ENCODE assay signal across 16 cellular contexts in genomic region chr19:17834350-17835181, GRCh38. TPM values are rescaled to one million over a fixed set of nuclear protein-coding genes. Genes with fewer than 3 reads are reported as not detected.
DNase-seq lines count a peak whose midpoint lies in the region; ATAC-seq and TF ChIP-seq lines count a peak whose summit lies in the region.
"Had no signal": no experiment of that assay in that cellular context is flagged by ENCODE, and none has a peak within 500 bp of the region (broad histone marks: within the 10 kb centered on the region; RNA-seq: fewer than 3 reads in every experiment).

No MANE protein-coding gene starts in this region.

- DNase-seq in activated CD8-positive, alpha-beta memory T cell treated with anti-CD3 and anti-CD28 coated beads, Interleukin-2, amount 10 ng/mL, durations not matched to agents 7 days and 5 days: peak; percentile 64
- DNase-seq in activated CD8-positive, alpha-beta memory T cell treated with anti-CD3 and anti-CD28 coated beads, Interleukin-2, amount 50 U/mL, for 4 hours: no peak
- DNase-seq in WTC11 (ENCODE audit: low spot score) (peak; percentile 52), neural progenitor cell (ENCODE audit: low spot score) (peak; percentile 58), SKM-1 (lab: John Stamatoyannopoulos, UW; ENCODE audit: unreplicated experiment) (no peak)
- DNase-seq: activated CD4-positive, alpha-beta T cell treated with anti-CD3 and anti-CD28 coated beads, Interleukin-2, amount 50 U/mL, for 4 hours; activated effector memory CD4-positive, alpha-beta T cell treated with Interleukin-2 at 50 U/mL for 16 hours; NCI-H2029 treated with DMSO at 0.1 percent for 48 hours; stimulated activated naive CD4-positive, alpha-beta T cell treated with Interleukin-2 at 50 U/mL for 16 hours; uterus had no signal

- no peak overlapping the region for H2AFZ ChIP-seq in neural progenitor cell (replicated peaks)

- H3K27me3 ChIP-seq in neural progenitor cell: peaks cover 29% of the 10 kb centered on the region
- H3K27me3 ChIP-seq: uterus had no signal

- H3K27ac Mint-ChIP-seq in activated CD8-positive, alpha-beta memory T cell treated with anti-CD3 and anti-CD28 coated beads, Interleukin-2, amount 10 ng/mL, durations not matched to agents 7 days and 5 days: no peak overlapping the region
- H3K27ac Mint-ChIP-seq in WTC11: no peak overlapping the region
- no peak overlapping the region for H3K27ac Mint-ChIP-seq in neural progenitor cell

- peak overlapping the region; percentile 7 for H3K4me2 ChIP-seq in neural progenitor cell

- POLR2A ChIA-PET in WTC11 (lab: Charles Lee): interaction anchor here (1.0 kb wide), 1 partner anchor 228 kb away, joined by 3 read pairs; no protein-coding TSS in a partner anchor

- H3K9me3 Mint-ChIP-seq in activated CD8-positive, alpha-beta memory T cell treated with anti-CD3 and anti-CD28 coated beads, Interleukin-2, amount 10 ng/mL, durations not matched to agents 7 days and 5 days (ENCODE audit: low read depth): peaks cover 3% of the 10 kb centered on the region
- H3K9me3 Mint-ChIP-seq in WTC11: no peaks in the 10 kb centered on the region
- H3K9me3 Mint-ChIP-seq in neural progenitor cell: no peaks in the 10 kb centered on the region

- CTCF ChIA-PET in activated CD8-positive, alpha-beta memory T cell treated with anti-CD3 and anti-CD28 coated beads, Interleukin-2, amount 10 ng/mL, durations not matched to agents 7 days and 5 days (lab: Charles Lee): interaction anchor here (1.2 kb wide), 1 partner anchor 13 kb away, joined by 3 read pairs; the partner anchor contains the start of gene INSL3
- CTCF ChIA-PET in WTC11 (lab: Charles Lee): interaction anchor here (0.6 to 2.1 kb wide), 11 partner anchors 15 to 114 kb away, joined by 3 to 27 read pairs (median 6); partner anchors contain the start of genes CCDC124, RPL18A and SLC5A5

- H3K79me2 ChIP-seq in neural progenitor cell (ENCODE audit: low read depth): no peaks in the 10 kb centered on the region

- peaks cover 33% of the 10 kb centered on the region for H3F3A ChIP-seq in neural progenitor cell (ENCODE audit: low read depth)

- H4K20me1 ChIP-seq in neural progenitor cell (ENCODE audit: low read depth): peaks cover 4% of the 10 kb centered on the region

- H3K4me3 ChIP-seq in GM12875 (ENCODE audit: low read depth, low read length) (no peak overlapping the region), neural progenitor cell (no peak overlapping the region)
- H3K4me3 ChIP-seq: gastroesophageal sphincter, uterus had no signal

- no peak overlapping the region for H3K4me3 Mint-ChIP-seq in activated CD8-positive, alpha-beta memory T cell treated with anti-CD3 and anti-CD28 coated beads, Interleukin-2, amount 10 ng/mL, durations not matched to agents 7 days and 5 days
- H3K4me3 Mint-ChIP-seq in WTC11 (no peak overlapping the region), neural progenitor cell (peak overlapping the region; percentile 2)

- peak; percentile 17 for ATAC-seq in activated CD8-positive, alpha-beta memory T cell treated with anti-CD3 and anti-CD28 coated beads, Interleukin-2, amount 10 ng/mL, durations not matched to agents 7 days and 5 days
- ATAC-seq in WTC11 (no peak), GM19452 (IDR thresholded peaks at IDR 0.05; ENCODE audit: unreplicated experiment) (no peak), GM19397 (IDR thresholded peaks at IDR 0.05; ENCODE audit: unreplicated experiment) (no peak)
- ATAC-seq: gastroesophageal sphincter had no signal

- 0 out of 2 replicates have a peak, but pooled peaks have one; percentile 19 for TF ChIP-seq CTCF in GM12875 (IDR thresholded peaks at IDR 0.05; ENCODE audit: borderline replicate concordance, insufficient read depth, low read depth, low read length)
- TF ChIP-seq CTCF in WTC11 (IDR thresholded peaks at IDR 0.05): no peak
- peak; percentile 42 for TF ChIP-seq CTCF in neural progenitor cell (IDR thresholded peaks at IDR 0.05)

- H3K27me3 Mint-ChIP-seq in activated CD8-positive, alpha-beta memory T cell treated with anti-CD3 and anti-CD28 coated beads, Interleukin-2, amount 10 ng/mL, durations not matched to agents 7 days and 5 days: no peaks in the 10 kb centered on the region
- H3K27me3 Mint-ChIP-seq in WTC11 (ENCODE audit: low read depth) (peaks cover 38% of the 10 kb centered on the region), neural progenitor cell (ENCODE audit: insufficient read depth, low read depth) (peaks cover 12% of the 10 kb centered on the region)

- peaks cover 70% of the 10 kb centered on the region for H3K36me3 Mint-ChIP-seq in activated CD8-positive, alpha-beta memory T cell treated with anti-CD3 and anti-CD28 coated beads, Interleukin-2, amount 10 ng/mL, durations not matched to agents 7 days and 5 days
- no peaks in the 10 kb centered on the region for H3K36me3 Mint-ChIP-seq in WTC11
- no peaks in the 10 kb centered on the region for H3K36me3 Mint-ChIP-seq in neural progenitor cell

- H3K9ac ChIP-seq in neural progenitor cell: no peak overlapping the region

- H3K27ac ChIP-seq in neural progenitor cell: no peak overlapping the region
- H3K27ac ChIP-seq: gastroesophageal sphincter, uterus had no signal

- H3K9me3 ChIP-seq in neural progenitor cell (ENCODE audit: low read depth): no peaks in the 10 kb centered on the region
- H3K9me3 ChIP-seq: gastroesophageal sphincter, uterus had no signal

- H3K36me3 ChIP-seq in neural progenitor cell: no peaks in the 10 kb centered on the region
- H3K36me3 ChIP-seq: gastroesophageal sphincter, uterus had no signal

- H3K4me1 ChIP-seq in neural progenitor cell: peaks cover 13% of the 10 kb centered on the region
- H3K4me1 ChIP-seq: uterus had no signal

- H3K4me1 Mint-ChIP-seq in activated CD8-positive, alpha-beta memory T cell treated with anti-CD3 and anti-CD28 coated beads, Interleukin-2, amount 10 ng/mL, durations not matched to agents 7 days and 5 days: peaks cover 18% of the 10 kb centered on the region
- H3K4me1 Mint-ChIP-seq in WTC11 (peaks cover 23% of the 10 kb centered on the region), neural progenitor cell (peaks cover 34% of the 10 kb centered on the region)

TF ChIP-seq in WTC11, 78 proteins besides CTCF, POLR2A, EP300 and RAD21:
- no peak for TF ChIP-seq FOXP4 (CRISPR knock-in tag; IDR thresholded peaks at IDR 0.05)
- no peak for TF ChIP-seq NR1H2 (CRISPR knock-in tag; IDR thresholded peaks at IDR 0.05)
- no peak for TF ChIP-seq TCF7 (CRISPR knock-in tag; IDR thresholded peaks at IDR 0.05; ENCODE audit: low read depth)
- no peak for TF ChIP-seq TEAD1 (CRISPR knock-in tag; IDR thresholded peaks at IDR 0.05)
- TF ChIP-seq, protein P1, sequence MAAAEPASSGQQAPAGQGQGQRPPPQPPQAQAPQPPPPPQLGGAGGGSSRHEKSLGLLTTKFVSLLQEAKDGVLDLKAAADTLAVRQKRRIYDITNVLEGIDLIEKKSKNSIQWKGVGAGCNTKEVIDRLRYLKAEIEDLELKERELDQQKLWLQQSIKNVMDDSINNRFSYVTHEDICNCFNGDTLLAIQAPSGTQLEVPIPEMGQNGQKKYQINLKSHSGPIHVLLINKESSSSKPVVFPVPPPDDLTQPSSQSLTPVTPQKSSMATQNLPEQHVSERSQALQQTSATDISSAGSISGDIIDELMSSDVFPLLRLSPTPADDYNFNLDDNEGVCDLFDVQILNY (CRISPR knock-in tag; IDR thresholded peaks at IDR 0.05): no peak

RNA-seq across cellular contexts. Expression of gene JAK3, which starts 13.2 kb away (rescaled TPM):
- 100 to 1,000 TPM; 137 to 146 TPM for total RNA-seq in activated CD8-positive, alpha-beta memory T cell treated with anti-CD3 and anti-CD28 coated beads, Interleukin-2, amount 10 ng/mL, durations not matched to agents 7 days and 5 days
- total RNA-seq in WTC11 (2021) (4.4 to 5.6 TPM (median 5.6 TPM) in 3 replicates), neural progenitor cell (ENCODE audit: low replicate concordance) (3.4 and 3.9 TPM in 2 replicates)

RNA-seq across cellular contexts. Expression of gene INSL3, which starts 13.2 kb away (rescaled TPM):
- total RNA-seq in activated CD8-positive, alpha-beta memory T cell treated with anti-CD3 and anti-CD28 coated beads, Interleukin-2, amount 10 ng/mL, durations not matched to agents 7 days and 5 days: 1 to 10 TPM; 1.7 to 2.2 TPM
- total RNA-seq in WTC11 (2021): 0.79 to 1.2 TPM (median 1.2 TPM) in 3 replicates
- 0.37 TPM in 1 of 2 replicates, not detected in the other for total RNA-seq in neural progenitor cell (ENCODE audit: low replicate concordance)
- total RNA-seq: gastroesophageal sphincter, skeletal muscle tissue, uterus had no signal

RNA-seq across cellular contexts. Expression of gene RPL18A, which starts 25.1 kb away (rescaled TPM):
- total RNA-seq in activated CD8-positive, alpha-beta memory T cell treated with anti-CD3 and anti-CD28 coated beads, Interleukin-2, amount 10 ng/mL, durations not matched to agents 7 days and 5 days: 1,000 to 10,000 TPM; 1,945 to 2,182 TPM
- total RNA-seq in WTC11 (2021) (2,950 to 3,448 TPM (median 3,445 TPM) in 3 replicates), neural progenitor cell (ENCODE audit: low replicate concordance) (975 and 1,520 TPM in 2 replicates)

RNA-seq across cellular contexts. Expression of gene SLC5A5, which starts 37.2 kb away (rescaled TPM):
- under 1 TPM; 0.59 to 0.73 TPM for total RNA-seq in activated CD8-positive, alpha-beta memory T cell treated with anti-CD3 and anti-CD28 coated beads, Interleukin-2, amount 10 ng/mL, durations not matched to agents 7 days and 5 days
- 2.5 TPM in 3 replicates for total RNA-seq in WTC11 (2021)
- total RNA-seq in neural progenitor cell (ENCODE audit: low replicate concordance): 0.37 and 0.51 TPM in 2 replicates
- total RNA-seq: skeletal muscle tissue, uterus had no signal

RNA-seq across cellular contexts. Expression of gene B3GNT3, which starts 39.6 kb away (rescaled TPM):
- not detected for total RNA-seq in activated CD8-positive, alpha-beta memory T cell treated with anti-CD3 and anti-CD28 coated beads, Interleukin-2, amount 10 ng/mL, durations not matched to agents 7 days and 5 days
- total RNA-seq in WTC11 (2021) (1.2 to 1.9 TPM (median 1.3 TPM) in 3 replicates), neural progenitor cell (ENCODE audit: low replicate concordance) (not detected in 2 replicates)
- total RNA-seq: skeletal muscle tissue; T-helper 2 cell treated with Interferon-gamma antibody and Interleukin-4, amounts not matched to agents 100 ng/mL and 5 ng/mL, for 36 hours had no signal

Comparison
In these comparisons a context has a peak if more than half of its experiments do, and no peak if none do; other contexts are left out.
1. DNase-seq: peak in activated CD8-positive, alpha-beta memory T cell treated with anti-CD3 and anti-CD28 coated beads, Interleukin-2, amount 10 ng/mL, durations not matched to agents 7 days and 5 days (single experiment), WTC11 (single experiment) and neural progenitor cell (single experiment); none in activated CD8-positive, alpha-beta memory T cell treated with anti-CD3 and anti-CD28 coated beads, Interleukin-2, amount 50 U/mL, for 4 hours (single experiment) and SKM-1 (single experiment).
2. RNA of gene JAK3, which starts 13.2 kb away (total RNA-seq): 137 to 146 TPM in activated CD8-positive, alpha-beta memory T cell treated with anti-CD3 and anti-CD28 coated beads, Interleukin-2, amount 10 ng/mL, durations not matched to agents 7 days and 5 days; 4.4 to 5.6 TPM in WTC11 and 3.4 to 3.9 TPM in neural progenitor cell; every median in the first group is over 10 times any median in the second.